13 cellular contexts compared by ENCODE assay signal in genomic region chr22:49574205-49574604, GRCh38.
"Had no signal": no experiment of that assay in that cellular context is flagged by ENCODE, and none has a peak within 500 bp of the region (broad histone marks: within the 10 kb centered on the region; RNA-seq: fewer than 3 reads in every experiment).

No MANE protein-coding gene starts in this region.

- H3K9me3 ChIP-seq: neutrophil had no signal

- DNase-seq: activated CD4-positive, alpha-beta T cell treated with anti-CD3 and anti-CD28 coated beads, Interleukin-2, amount 10 ng/mL, durations not matched to agents 7 days and 5 days; activated CD4-positive, CD25-positive, alpha-beta regulatory T cell; activated gamma-delta T cell treated with Interleukin-2 at 50 U/mL for 16 hours; activated T-cell treated with anti-CD3 and anti-CD28 coated beads, Interleukin-2, amount 50 U/mL, for 4 hours; heart right ventricle; midbrain had no signal

- H3K27me3 ChIP-seq: heart right ventricle, neutrophil, tibial nerve had no signal

- H3K4me3 Mint-ChIP-seq: activated CD4-positive, alpha-beta T cell treated with anti-CD3 and anti-CD28 coated beads, Interleukin-2, amount 10 ng/mL, durations not matched to agents 7 days and 5 days; activated T-cell treated with anti-CD3 and anti-CD28 coated beads, Interleukin-2, amount 50 U/mL, for 4 hours; stimulated activated effector memory CD8-positive, alpha-beta T cell treated with anti-CD3 and anti-CD28 coated beads, Interleukin-12 subunit alpha, Interleukin-12 subunit beta, amount 100 ng/mL, for 72 hours; T-helper 1 cell treated with Interleukin-12 subunit alpha and Interleukin-12 subunit beta and Interleukin-4 antibody, amounts not matched to agents 30 μg/mL and 1 μg/mL, for 36 hours had no signal

- H3K27ac Mint-ChIP-seq: activated CD4-positive, alpha-beta T cell treated with anti-CD3 and anti-CD28 coated beads, Interleukin-2, amount 10 ng/mL, durations not matched to agents 7 days and 5 days; progenitor cell of endocrine pancreas; T-helper 1 cell treated with Interleukin-12 subunit alpha and Interleukin-12 subunit beta and Interleukin-4 antibody, amounts not matched to agents 30 μg/mL and 1 μg/mL, for 36 hours had no signal

- ATAC-seq: activated T-cell treated with anti-CD3 and anti-CD28 coated beads, Interleukin-2, amount 50 U/mL, for 4 hours; right cardiac atrium; stimulated activated effector memory CD8-positive, alpha-beta T cell treated with anti-CD3 and anti-CD28 coated beads, Interleukin-12 subunit alpha, Interleukin-12 subunit beta, amount 100 ng/mL, for 72 hours had no signal

- H3K4me1 Mint-ChIP-seq: activated CD4-positive, alpha-beta T cell treated with anti-CD3 and anti-CD28 coated beads, Interleukin-2, amount 10 ng/mL, durations not matched to agents 7 days and 5 days had no signal

- H3K9me3 Mint-ChIP-seq: activated T-cell treated with anti-CD3 and anti-CD28 coated beads, Interleukin-2, amount 50 U/mL, for 4 hours; stimulated activated effector memory CD8-positive, alpha-beta T cell treated with anti-CD3 and anti-CD28 coated beads, Interleukin-12 subunit alpha, Interleukin-12 subunit beta, amount 100 ng/mL, for 72 hours had no signal

- H3K4me1 ChIP-seq: tibial nerve had no signal

- H3K36me3 ChIP-seq: heart right ventricle, neutrophil, tibial nerve had no signal

- H3K27ac ChIP-seq: neutrophil, tibial nerve had no signal

- H3K4me3 ChIP-seq: smooth muscle cell, tibial nerve had no signal

- H3K27me3 Mint-ChIP-seq: activated CD4-positive, alpha-beta T cell treated with anti-CD3 and anti-CD28 coated beads, Interleukin-2, amount 10 ng/mL, durations not matched to agents 7 days and 5 days; progenitor cell of endocrine pancreas had no signal
